In genomic region chr10:45355494-45355893, GRCh38 we compare ENCODE assay signal across 42 cellular contexts. TPM values are rescaled to one million over a fixed set of nuclear protein-coding genes. Genes with fewer than 3 reads are reported as not detected.
"Had no signal": no experiment of that assay in that cellular context is flagged by ENCODE, and none has a peak within 500 bp of the region (broad histone marks: within the 10 kb centered on the region; RNA-seq: fewer than 3 reads in every experiment).

No MANE protein-coding gene starts in this region.

- H2AFZ ChIP-seq: PC-9 had no signal

- H3K4me2 ChIP-seq: PC-9 had no signal

- H3K27me3 ChIP-seq: ascending aorta, breast epithelium had no signal

- DNase-seq: activated CD4-positive, alpha-beta memory T cell treated with anti-CD3 and anti-CD28 coated beads, Interleukin-2, amount 10 ng/mL, durations not matched to agents 7 days and 5 days; activated CD4-positive, alpha-beta T cell treated with anti-CD3 and anti-CD28 coated beads for 1 hour; activated CD4-positive, alpha-beta T cell treated with anti-CD3 and anti-CD28 coated beads for 48 hours; activated CD4-positive, CD25-positive, alpha-beta regulatory T cell; activated CD8-positive, alpha-beta memory T cell treated with anti-CD3 and anti-CD28 coated beads for 24 hours; activated CD8-positive, alpha-beta memory T cell treated with anti-CD3 and anti-CD28 coated beads, Interleukin-2, amount 10 ng/mL, durations not matched to agents 7 days and 5 days; activated CD8-positive, alpha-beta memory T cell treated with anti-CD3 and anti-CD28 coated beads, Interleukin-2, amount 50 U/mL, for 48 hours; activated effector memory CD4-positive, alpha-beta T cell treated with anti-CD3 and anti-CD28 coated beads, Interleukin-2, amount 50 U/mL, for 16 hours; activated naive CD4-positive, alpha-beta T cell; activated naive CD4-positive, alpha-beta T cell treated with anti-CD3 and anti-CD28 coated beads, Interleukin-2, amount 50 U/mL, for 16 hours; activated naive CD8-positive, alpha-beta T cell treated with anti-CD3 and anti-CD28 coated beads, Interleukin-2, amount 10 ng/mL, durations not matched to agents 7 days and 5 days; activated T-cell treated with anti-CD3 and anti-CD28 coated beads, Interleukin-2, amount 50 U/mL, for 72 hours; amygdala; KG1; MM.1S; MV-4-11; NCI-H1092; NCI-H1436 treated with DMSO at 0.1 percent for 48 hours; NCI-H1694 treated with DMSO at 0.1 percent for 48 hours; NCI-H2029 treated with DMSO at 0.1 percent for 48 hours; NCI-H2107; NCI-H2171; NCI-H510A; NCI-H526; NCI-H748 treated with DMSO at 0.1 percent for 48 hours; NK-92 treated with Interleukin-12 subunit alpha and Interleukin-12 subunit beta, amount 100 ng/mL, for 24 hours; PC-9; SIG-M5; T-cell; T-helper 2 cell; T-helper 9 cell; WERI-Rb-1 had no signal

- FAIRE-seq: RCC 7860 had no signal

- H3K36me3 ChIP-seq: ascending aorta, breast epithelium, WERI-Rb-1 had no signal

- H3K27ac ChIP-seq: ascending aorta, breast epithelium, PC-9, RWPE1, WERI-Rb-1 had no signal

- H3K4me3 ChIP-seq: ascending aorta, breast epithelium, PC-9 had no signal

- ATAC-seq: activated CD8-positive, alpha-beta memory T cell treated with anti-CD3 and anti-CD28 coated beads, Interleukin-2, amount 10 ng/mL, durations not matched to agents 7 days and 5 days; activated T-cell treated with anti-CD3 and anti-CD28 coated beads, Interleukin-2, amount 50 U/mL, for 72 hours; activated T-helper 17 cell treated with anti-CD3 and anti-CD28 coated beads, Interleukin-2, amount 50 U/mL, for 72 hours; Right ventricle myocardium inferior; SK-N-SH treated with all-trans-retinoic acid at 6 μM for 48 hours; T-cell had no signal

- H3K9me3 ChIP-seq: ascending aorta, breast epithelium had no signal

- H3K4me1 ChIP-seq: ascending aorta, breast epithelium had no signal

RNA-seq across cellular contexts. Expression of gene ALOX5, which starts 18.5 kb away (rescaled TPM):
- total RNA-seq: LHCN-M2, SK-MEL-5 had no signal

RNA-seq across cellular contexts. Expression of gene OR13A1, which starts 40.1 kb away (rescaled TPM):
- total RNA-seq: activated CD4-positive, alpha-beta memory T cell treated with anti-CD3 and anti-CD28 coated beads, Interleukin-2, amount 10 ng/mL, durations not matched to agents 7 days and 5 days; activated CD8-positive, alpha-beta memory T cell treated with anti-CD3 and anti-CD28 coated beads, Interleukin-2, amount 10 ng/mL, durations not matched to agents 7 days and 5 days; activated T-cell treated with anti-CD3 and anti-CD28 coated beads, Interleukin-2, amount 50 U/mL, for 72 hours; activated T-helper 17 cell treated with anti-CD3 and anti-CD28 coated beads, Interleukin-2, amount 50 U/mL, for 72 hours; ascending aorta; cardiac septum; LHCN-M2; PC-9; Right ventricle myocardium inferior; SK-MEL-5 had no signal
